In the genomic region with DNA sequence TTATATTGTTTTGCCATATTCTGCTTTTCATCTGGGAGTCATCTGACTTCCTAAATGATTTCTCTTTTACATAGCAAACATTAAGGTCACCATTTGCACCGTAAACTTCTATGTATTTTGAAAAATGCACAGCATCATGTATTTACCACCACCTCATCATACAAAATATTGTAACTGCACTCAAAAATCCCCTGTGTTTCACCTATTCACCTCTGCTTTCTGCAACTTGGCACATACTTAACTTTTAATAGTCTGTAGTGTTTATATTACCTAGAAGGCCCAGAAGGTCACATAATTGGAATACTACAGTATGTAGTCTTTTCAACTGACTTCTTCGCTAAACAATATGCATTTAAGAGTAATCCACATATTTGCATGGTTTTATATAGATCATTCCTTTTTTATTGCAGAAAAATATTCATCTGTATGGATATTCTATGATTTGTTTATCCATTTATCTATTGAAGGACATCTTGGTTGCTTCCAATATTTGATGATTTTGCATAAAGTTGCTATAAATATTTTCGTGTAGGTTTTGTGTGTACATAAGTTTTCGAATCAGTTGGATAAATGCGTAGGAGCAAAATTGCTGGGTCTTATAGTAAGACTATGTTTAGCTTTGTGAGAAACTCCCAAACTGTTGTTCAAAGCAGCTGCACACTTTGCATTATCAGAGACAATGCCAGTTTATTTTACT, we compare ENCODE assay signal across 35 cellular contexts.
"Had no signal": no experiment of that assay in that cellular context is flagged by ENCODE, and none has a peak within 500 bp of the region (broad histone marks: within the 10 kb centered on the region; RNA-seq: fewer than 3 reads in every experiment).

No MANE protein-coding gene starts in this region.

- H3K27ac Mint-ChIP-seq: activated B cell treated with CpG ODN at 0.5 μM for 24 hours; activated CD8-positive, alpha-beta T cell treated with anti-CD3 and anti-CD28 coated beads for 36 hours; activated naive CD8-positive, alpha-beta T cell; activated T-helper 17 cell treated with anti-CD3 and anti-CD28 coated beads, Interleukin-2, amount 50 U/mL, for 72 hours; effector memory CD8-positive, alpha-beta T cell; T-helper 17 cell; T-helper 2 cell treated with Interferon-gamma antibody and Interleukin-4, amounts not matched to agents 5 μg/mL and 100 μg/mL, for 36 hours had no signal

- FAIRE-seq: astrocyte, bronchial epithelial cell, colon had no signal

- H3K9me3 ChIP-seq: esophagus squamous epithelium had no signal

- H3K4me3 ChIP-seq: esophagus squamous epithelium, gastroesophageal sphincter had no signal

- DNase-seq: activated B cell treated with CpG ODN at 0.5 μM for 24 hours; activated CD4-positive, alpha-beta T cell treated with anti-CD3 and anti-CD28 coated beads for 48 hours; activated CD4-positive, alpha-beta T cell treated with anti-CD3 and anti-CD28 coated beads, Interleukin-2, amount 50 U/mL, for 1 hour; activated CD4-positive, alpha-beta T cell treated with anti-CD3 and anti-CD28 coated beads, Interleukin-2, amount 50 U/mL, for 48 hours; activated CD8-positive, alpha-beta memory T cell treated with anti-CD3 and anti-CD28 coated beads for 24 hours; activated CD8-positive, alpha-beta T cell treated with anti-CD3 and anti-CD28 coated beads for 36 hours; activated effector memory CD4-positive, alpha-beta T cell treated with Interleukin-2 at 50 U/mL for 16 hours; activated gamma-delta T cell treated with Interleukin-2 at 50 U/mL for 16 hours; activated naive CD4-positive, alpha-beta T cell treated with anti-CD3 and anti-CD28 coated beads, Interleukin-2, amount 50 U/mL, for 16 hours; activated naive CD4-positive, alpha-beta T cell treated with Interleukin-2 at 50 U/mL for 16 hours; activated T-cell treated with anti-CD3 and anti-CD28 coated beads, Interleukin-2, amount 50 U/mL, for 4 hours; amniotic stem cell; anterior cingulate cortex; cortex of kidney; dermis blood vessel endothelial cell; effector CD4-positive, alpha-beta T cell; effector memory CD8-positive, alpha-beta T cell; esophagus squamous epithelium; foreskin melanocyte; head of caudate nucleus; T-helper 1 cell; T-helper 17 cell; T1000; WERI-Rb-1 had no signal

- ATAC-seq: activated CD4-positive, CD25-positive, alpha-beta regulatory T cell treated with anti-CD3 and anti-CD28 coated beads, Interleukin-2, amount 50 U/mL, for 24 hours; activated CD8-positive, alpha-beta T cell treated with anti-CD3 and anti-CD28 coated beads for 36 hours; activated T-cell treated with anti-CD3 and anti-CD28 coated beads, Interleukin-2, amount 50 U/mL, for 4 hours; activated T-helper 17 cell treated with anti-CD3 and anti-CD28 coated beads, Interleukin-2, amount 50 U/mL, for 72 hours; effector memory CD8-positive, alpha-beta T cell; gastroesophageal sphincter; T-helper 17 cell had no signal

- H3K27me3 Mint-ChIP-seq: activated B cell treated with CpG ODN at 0.5 μM for 24 hours; activated CD8-positive, alpha-beta T cell treated with anti-CD3 and anti-CD28 coated beads for 36 hours; activated naive CD8-positive, alpha-beta T cell; activated T-helper 17 cell treated with anti-CD3 and anti-CD28 coated beads, Interleukin-2, amount 50 U/mL, for 72 hours; central memory CD8-positive, alpha-beta T cell; effector memory CD8-positive, alpha-beta T cell; T-helper 17 cell had no signal

- H3K4me3 Mint-ChIP-seq: activated B cell treated with CpG ODN at 0.5 μM for 24 hours; activated CD8-positive, alpha-beta T cell treated with anti-CD3 and anti-CD28 coated beads for 36 hours; activated naive CD8-positive, alpha-beta T cell; activated T-cell treated with anti-CD3 and anti-CD28 coated beads, Interleukin-2, amount 50 U/mL, for 4 hours; activated T-helper 17 cell treated with anti-CD3 and anti-CD28 coated beads, Interleukin-2, amount 50 U/mL, for 72 hours; central memory CD8-positive, alpha-beta T cell; effector memory CD8-positive, alpha-beta T cell; T-helper 17 cell; T-helper 2 cell treated with Interferon-gamma antibody and Interleukin-4, amounts not matched to agents 5 μg/mL and 100 μg/mL, for 36 hours had no signal

- H3K4me1 ChIP-seq: esophagus squamous epithelium, gastroesophageal sphincter had no signal

- H3K27ac ChIP-seq: brain microvascular endothelial cell, epithelial cell of prostate, esophagus squamous epithelium, gastroesophageal sphincter, WERI-Rb-1 had no signal

- H3K36me3 Mint-ChIP-seq: activated naive CD8-positive, alpha-beta T cell had no signal

- H3K4me1 Mint-ChIP-seq: activated B cell treated with CpG ODN at 0.5 μM for 24 hours; activated T-helper 17 cell treated with anti-CD3 and anti-CD28 coated beads, Interleukin-2, amount 50 U/mL, for 72 hours; central memory CD8-positive, alpha-beta T cell; T-helper 17 cell had no signal
